1 cellular context compared by ENCODE assay signal in genomic region chr14:65239143-65239672, GRCh38.
TF ChIP-seq lines count a peak whose summit lies in the region.

No MANE protein-coding gene starts in this region.

TF ChIP-seq in GM23338, 12 proteins besides CTCF, POLR2A, EP300 and RAD21 (continued from another document):
- no peak for TF ChIP-seq ETS1 (IDR thresholded peaks at IDR 0.05)
- TF ChIP-seq REST (IDR thresholded peaks at IDR 0.05; ENCODE audit: unreplicated experiment) = no peak
- TF ChIP-seq EZH2 (IDR thresholded peaks at IDR 0.05; ENCODE audit: low read depth, unreplicated experiment) = no peak
- TF ChIP-seq STAT1 (IDR thresholded peaks at IDR 0.05; ENCODE audit: unreplicated experiment) = no peak
